In the genomic region with DNA sequence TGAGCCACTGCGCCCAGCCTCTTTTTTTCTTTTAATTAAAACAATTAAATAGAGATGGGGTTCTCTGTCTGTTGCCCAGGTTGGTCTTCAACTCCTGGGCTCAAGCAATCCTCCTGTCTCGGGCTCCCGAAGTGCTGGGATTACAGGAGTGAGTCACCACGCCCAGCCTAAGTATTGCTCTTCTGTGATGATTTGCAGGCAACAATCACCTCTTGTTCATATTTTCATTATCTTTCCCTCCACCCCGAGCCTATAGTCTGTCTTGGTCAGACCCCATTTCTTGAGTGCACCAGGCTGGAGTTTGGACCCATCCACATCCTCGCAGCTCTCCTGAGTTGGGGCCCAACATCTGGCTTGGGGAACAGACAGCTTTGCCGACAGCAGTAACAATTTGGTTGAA, we compare ENCODE assay signal across 1 cellular context.
TF ChIP-seq lines count a peak whose summit lies in the region.

No MANE protein-coding gene starts in this region.

TF ChIP-seq in HepG2, 621 proteins besides CTCF, POLR2A, EP300 and RAD21:
- 0 out of 2 replicates have a peak, but pooled peaks have one; percentile 12 for TF ChIP-seq FOSL2 (CRISPR knock-in tag; IDR thresholded peaks at IDR 0.05)
- no peak for TF ChIP-seq HDAC6 (IDR thresholded peaks at IDR 0.05; ENCODE audit: low read depth, low read length)
